Comparison of ENCODE assay signal across 9 cellular contexts in the genomic region with DNA sequence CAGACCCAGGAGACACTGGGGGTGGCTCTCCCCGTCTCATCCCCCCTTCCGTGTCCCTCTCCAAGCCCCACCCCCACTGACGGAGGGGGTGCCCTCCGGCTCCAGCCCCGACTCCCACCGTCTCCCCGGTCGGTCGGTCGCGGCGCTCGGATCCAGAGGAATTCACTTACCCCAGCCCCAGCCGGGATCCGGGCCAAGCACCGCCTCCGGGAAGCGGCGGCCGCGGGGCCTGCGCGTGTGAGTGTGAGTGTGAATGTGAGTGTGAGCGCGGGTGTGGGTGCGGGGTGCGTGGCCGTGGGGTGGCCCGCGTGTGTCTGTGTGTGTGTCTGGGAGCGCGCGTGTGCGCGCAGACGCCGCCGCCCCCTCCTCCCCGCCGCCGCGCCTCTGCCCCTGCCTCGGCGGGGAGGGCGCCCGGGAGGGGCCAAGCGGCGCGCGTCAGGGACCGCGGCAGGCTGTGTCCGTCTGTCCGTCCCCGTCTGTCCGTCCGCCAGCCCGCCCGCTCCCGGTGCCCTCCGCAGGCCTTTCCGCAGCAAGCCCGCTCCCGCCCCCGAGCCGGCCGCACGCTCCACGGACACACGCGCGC. TPM values are rescaled to one million over a fixed set of nuclear protein-coding genes. Genes with fewer than 3 reads are reported as not detected.
A peak's percentile ranks its signal among the peaks of the same experiment; 100 is the strongest.
DNase-seq lines count a peak whose midpoint lies in the region; ATAC-seq, FAIRE-seq and TF ChIP-seq lines count a peak whose summit lies in the region.
"Had no signal": no experiment of that assay in that cellular context is flagged by ENCODE, and none has a peak within 500 bp of the region (broad histone marks: within the 10 kb centered on the region; RNA-seq: fewer than 3 reads in every experiment).

ELFN2 (minus strand) TSS at position 352 of the 583 bp plus-strand sequence. CDS start 51,945 bp downstream, outside the sequence.

- H3K36me3 ChIP-seq in mesodermal cell (ENCODE audit: control insufficient read depth, insufficient read depth, low read length): no peaks in the 10 kb centered on the region

- H3K4me3 ChIP-seq in coronary artery (peak within 1 kb of the TSS; percentile 66), mesodermal cell (ENCODE audit: extremely low read depth, insufficient read depth, low read length, poor library complexity, severe bottlenecking) (peak within 1 kb of the TSS; percentile 39)

- peak; percentile 66 for DNase-seq in 8988T
- peak; percentile 18 for DNase-seq in HTR-8/SVneo (ENCODE audit: insufficient read length, low spot score)
- no peak for DNase-seq in coronary artery (ENCODE audit: low spot score)
- DNase-seq in NCI-H1436 treated with DMSO at 0.1 percent for 48 hours (lab: John Stamatoyannopoulos, UW): no peak
- no peak for DNase-seq in D341Med (ENCODE audit: low spot score)
- DNase-seq: NCI-H187 treated with DMSO at 0.1 percent for 48 hours had no signal

- H3K9me3 ChIP-seq in mesodermal cell (ENCODE audit: control insufficient read depth, low read length): no peaks in the 10 kb centered on the region

- TF ChIP-seq CTCF in coronary artery (IDR thresholded peaks at IDR 0.05): no peak

- FAIRE-seq in HTR-8/SVneo (lab: Jason Lieb, UNC): no peak

- no peak within 1 kb of the TSS for H3K27ac ChIP-seq in coronary artery
- no peak within 1 kb of the TSS for H3K27ac ChIP-seq in mesodermal cell (ENCODE audit: low read depth, low read length, severe bottlenecking)

- no peak for ATAC-seq in GM21723 (IDR thresholded peaks at IDR 0.05; ENCODE audit: unreplicated experiment)
- no peak for ATAC-seq in GM18909 (IDR thresholded peaks at IDR 0.05; ENCODE audit: poor library complexity, unreplicated experiment)

- WGBS in mesodermal cell (ENCODE audit: insufficient coverage in 2 of 2), 2 experiments: 1% methylated on average over 31 to 52 of the region's 72 CpGs

- H3K4me1 ChIP-seq in mesodermal cell (ENCODE audit: control insufficient read depth, insufficient read depth, low read length, poor library complexity, severe bottlenecking): peaks cover 15% of the 10 kb centered on the region

RNA-seq across cellular contexts. Expression of gene ELFN2, which starts in this region (rescaled TPM):
- 0.22 TPM for polyA plus RNA-seq in mesodermal cell (2013, experiment 1 of 2)
- polyA plus RNA-seq in mesodermal cell (2013, experiment 2 of 2): 0.15 TPM

Comparison
In these comparisons a context has a peak if more than half of its experiments do, and no peak if none do; other contexts are left out.
1. DNase-seq: peak in 8988T (single experiment) and HTR-8/SVneo (single experiment); none in coronary artery (single experiment), NCI-H1436 treated with DMSO at 0.1 percent for 48 hours (single experiment) and D341Med (single experiment).